ENCODE assay signal across 8 cellular contexts in genomic region chr14:24307575-24308341, GRCh38. TPM values are rescaled to one million over a fixed set of nuclear protein-coding genes. Genes with fewer than 3 reads are reported as not detected.
DNase-seq lines count a peak whose midpoint lies in the region; ATAC-seq and TF ChIP-seq lines count a peak whose summit lies in the region.

A gene with protein sequence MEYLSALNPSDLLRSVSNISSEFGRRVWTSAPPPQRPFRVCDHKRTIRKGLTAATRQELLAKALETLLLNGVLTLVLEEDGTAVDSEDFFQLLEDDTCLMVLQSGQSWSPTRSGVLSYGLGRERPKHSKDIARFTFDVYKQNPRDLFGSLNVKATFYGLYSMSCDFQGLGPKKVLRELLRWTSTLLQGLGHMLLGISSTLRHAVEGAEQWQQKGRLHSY (minus strand): TSS chr14:24307977. CDS start chr14:24307858, 119 bp downstream.

- no peaks in the 10 kb centered on the region for H3K9me2 ChIP-seq in PC-9 (ENCODE audit: insufficient read depth)

- no peak within 1 kb of the TSS for H3K4me2 ChIP-seq in PC-9

- H3F3A ChIP-seq in PC-9 (ENCODE audit: insufficient read depth, low read depth), result no peaks in the 10 kb centered on the region

- peaks cover 68% of the 10 kb centered on the region for H3K36me3 Mint-ChIP-seq in activated T-helper 17 cell treated with anti-CD3 and anti-CD28 coated beads, Interleukin-2, amount 50 U/mL, for 72 hours (ENCODE audit: low read depth)
- H3K36me3 Mint-ChIP-seq in nephron progenitor cell (ENCODE audit: low read depth), result peaks cover 37% of the 10 kb centered on the region

- H3K4me3 ChIP-seq in PC-9, result no peak within 1 kb of the TSS
- no peak within 1 kb of the TSS for H3K4me3 ChIP-seq in esophagus squamous epithelium

- H3K27me3 ChIP-seq in PC-9 (ENCODE audit: insufficient read depth, low read depth), result no peaks in the 10 kb centered on the region
- H3K27me3 ChIP-seq in esophagus squamous epithelium, result no peaks in the 10 kb centered on the region

- no peak within 1 kb of the TSS for H2AFZ ChIP-seq in PC-9

- no peaks in the 10 kb centered on the region for H3K9me3 Mint-ChIP-seq in activated T-helper 17 cell treated with anti-CD3 and anti-CD28 coated beads, Interleukin-2, amount 50 U/mL, for 72 hours
- H3K9me3 Mint-ChIP-seq in nephron progenitor cell, result no peaks in the 10 kb centered on the region

- WGBS in esophagus squamous epithelium, 2 donors, result 57 to 58% methylated on average over 6 of the region's 6 CpGs

- TF ChIP-seq POLR2A in esophagus squamous epithelium (IDR thresholded peaks at IDR 0.05), result no peak

- intact Hi-C loops in PC-9 (cut with micrococcal nuclease; ENCODE audit: unreplicated experiment), result no loop called here
- intact Hi-C loops in esophagus squamous epithelium (cut with DNase I), result no loop called here

- TF ChIP-seq CTCF in PC-9 (conservative IDR thresholded peaks at IDR 0.05) (peak; percentile 80), esophagus squamous epithelium (IDR thresholded peaks at IDR 0.05) (peak; percentile 80 to 94 (median 85)), nephron progenitor cell (IDR thresholded peaks at IDR 0.05) (peak; percentile 93)

- H3K36me3 ChIP-seq in PC-9 (ENCODE audit: low read depth), result no peaks in the 10 kb centered on the region; the same call in 1 of the 2 replicates
- H3K36me3 ChIP-seq in esophagus squamous epithelium, result peaks cover 1 to 53% (median 34%) of the 10 kb centered on the region in 3 donors

- peak; percentile 32 for ATAC-seq in HG03432 (IDR thresholded peaks at IDR 0.05; ENCODE audit: unreplicated experiment)
- peak; percentile 27 for ATAC-seq in activated T-helper 17 cell treated with anti-CD3 and anti-CD28 coated beads, Interleukin-2, amount 50 U/mL, for 72 hours (replicated peaks)
- ATAC-seq in HG02588 (IDR thresholded peaks at IDR 0.05; ENCODE audit: unreplicated experiment), result no peak
- ATAC-seq in GM19324 (IDR thresholded peaks at IDR 0.05; ENCODE audit: low FRiP score, unreplicated experiment), result no peak

- CTCF ChIA-PET in PC-9 (lab: Charles Lee), result interaction anchor here (0.6 to 1.2 kb wide), 3 partner anchors 15 to 65 kb away, joined by 5 to 21 read pairs (median 7); partner anchors contain the start of gene TINF2

- H3K4me3 Mint-ChIP-seq in activated T-helper 17 cell treated with anti-CD3 and anti-CD28 coated beads, Interleukin-2, amount 50 U/mL, for 72 hours, result no peak within 1 kb of the TSS
- no peak within 1 kb of the TSS for H3K4me3 Mint-ChIP-seq in nephron progenitor cell

- no TSS peak for BruUV-seq in PC-9 (replicated peaks; lab: Mats Ljungman, UMichigan)

- H3K27ac ChIP-seq in PC-9 (no peak within 1 kb of the TSS), esophagus squamous epithelium (peak within 1 kb of the TSS; percentile 92 to 97 (median 95))

- peaks cover 35% of the 10 kb centered on the region for H3K4me1 Mint-ChIP-seq in activated T-helper 17 cell treated with anti-CD3 and anti-CD28 coated beads, Interleukin-2, amount 50 U/mL, for 72 hours
- peaks cover 13% of the 10 kb centered on the region for H3K4me1 Mint-ChIP-seq in nephron progenitor cell

- peak; percentile 73 for DNase-seq in DMS53 (lab: John Stamatoyannopoulos, UW)
- peak in 1 of 2 experiments; percentile 50 for DNase-seq in PC-9
- no peak for DNase-seq in esophagus squamous epithelium (lab: John Stamatoyannopoulos, UW)
- DNase-seq in nephron progenitor cell, result peak; percentile 74

- POLR2A ChIA-PET in PC-9 (lab: Charles Lee; ENCODE audit: unreplicated experiment), result interaction anchor here (0.6 to 0.7 kb wide), 3 partner anchors 28 to 134 kb away, joined by 5 to 25 read pairs (median 6); no protein-coding TSS in a partner anchor

- H4K20me1 ChIP-seq in PC-9 (ENCODE audit: insufficient read depth), result no peaks in the 10 kb centered on the region

- no peaks in the 10 kb centered on the region for H3K4me1 ChIP-seq in PC-9 (replicated peaks; ENCODE audit: insufficient read depth)
- H3K4me1 ChIP-seq in esophagus squamous epithelium, result peaks cover 43 to 54% (median 44%) of the 10 kb centered on the region in 3 donors

- no peaks in the 10 kb centered on the region for H3K79me2 ChIP-seq in PC-9 (ENCODE audit: low read depth)

- H3K9me3 ChIP-seq in PC-9 (ENCODE audit: insufficient read depth, low read depth) (no peaks in the 10 kb centered on the region), esophagus squamous epithelium (no peaks in the 10 kb centered on the region)

- peak within 1 kb of the TSS; percentile 68 for H3K27ac Mint-ChIP-seq in activated T-helper 17 cell treated with anti-CD3 and anti-CD28 coated beads, Interleukin-2, amount 50 U/mL, for 72 hours
- peak within 1 kb of the TSS; percentile 53 for H3K27ac Mint-ChIP-seq in nephron progenitor cell

- no peaks in the 10 kb centered on the region for H3K27me3 Mint-ChIP-seq in activated T-helper 17 cell treated with anti-CD3 and anti-CD28 coated beads, Interleukin-2, amount 50 U/mL, for 72 hours
- no peaks in the 10 kb centered on the region for H3K27me3 Mint-ChIP-seq in nephron progenitor cell (ENCODE audit: low read depth, poor library complexity)

RNA-seq across cellular contexts. Expression of the gene that starts here (rescaled TPM):
- not detected in 2 replicates for total RNA-seq in PC-9 (2021)
- total RNA-seq in activated T-helper 17 cell treated with anti-CD3 and anti-CD28 coated beads, Interleukin-2, amount 50 U/mL, for 72 hours, result 10 to 100 TPM; 14.9 to 28.1 TPM
- 10 to 100 TPM; 18.3 to 41.4 (median 30.4) TPM for total RNA-seq in esophagus squamous epithelium

Comparison
In these comparisons a context has a peak if more than half of its experiments do, and no peak if none do; other contexts are left out.
1. RNA of the gene that starts here (total RNA-seq): 18.3 to 41.4 TPM in esophagus squamous epithelium and 14.9 to 28.1 TPM in activated T-helper 17 cell treated with anti-CD3 and anti-CD28 coated beads, Interleukin-2, amount 50 U/mL, for 72 hours; not detected in PC-9; every median in the first group is over 10 times any median in the second.
2. ATAC-seq: peak in HG03432 (single experiment) and activated T-helper 17 cell treated with anti-CD3 and anti-CD28 coated beads, Interleukin-2, amount 50 U/mL, for 72 hours (single experiment); none in HG02588 (single experiment) and GM19324 (single experiment).
3. Peak in every context shown above with its lines, with median percentiles within 50 percentile points of each other: CTCF ChIP-seq.